In genomic region chr1:30058966-30059365, GRCh38 we compare ENCODE assay signal across 11 cellular contexts.
DNase-seq lines count a peak whose midpoint lies in the region; ATAC-seq and TF ChIP-seq lines count a peak whose summit lies in the region.
"Had no signal": no experiment of that assay in that cellular context is flagged by ENCODE, and none has a peak within 500 bp of the region (broad histone marks: within the 10 kb centered on the region; RNA-seq: fewer than 3 reads in every experiment).

No MANE protein-coding gene starts in this region.

- no peak for TF ChIP-seq POLR2A in prostate gland (IDR thresholded peaks at IDR 0.05)

- CTCF ChIA-PET in BJ (lab: Yijun Ruan, JAX), result interaction anchor here (1.2 kb wide), 2 partner anchors 23 to 822 kb away, joined by 3 read pairs; partner anchors contain the start of gene PTPRU

- H3K9me3 ChIP-seq in prostate gland, result no peaks in the 10 kb centered on the region
- H3K9me3 ChIP-seq: stomach had no signal

- intact Hi-C loops in prostate gland (cut with DNase I), result no loop called here

- ATAC-seq in GM21737 (IDR thresholded peaks at IDR 0.05; ENCODE audit: unreplicated experiment), result no peak

- peaks cover 1% of the 10 kb centered on the region for H3K27me3 ChIP-seq in BJ (ENCODE audit: control insufficient read depth, insufficient read depth, low read length)
- H3K27me3 ChIP-seq in prostate gland (replicated peaks; ENCODE audit: insufficient read depth), result peaks cover 2% of the 10 kb centered on the region

- DNase-seq in BJ (ENCODE audit: low read depth) (peak; percentile 72), LHCN-M2 (ENCODE audit: low read depth) (peak; percentile 7), brain pericyte (ENCODE audit: low read depth, low spot score) (peak; percentile 63), kidney glomerular epithelial cell (lab: John Stamatoyannopoulos, UW) (peak; percentile 71), medulla oblongata (ENCODE audit: extremely low spot score) (no peak), C1 segment of cervical spinal cord (lab: John Stamatoyannopoulos, UW) (no peak), prostate gland (ENCODE audit: low spot score) (no peak)
- DNase-seq: activated CD4-positive, alpha-beta T cell treated with anti-CD3 and anti-CD28 coated beads, Interleukin-2, amount 10 ng/mL, durations not matched to agents 7 days and 5 days; effector memory CD4-positive, alpha-beta T cell; stomach had no signal

- H3K4me3 ChIP-seq in BJ (ENCODE audit: low read depth, low read length), result no peak overlapping the region
- H3K4me3 ChIP-seq in prostate gland, result no peak overlapping the region
- H3K4me3 ChIP-seq: stomach had no signal

- H3K27ac ChIP-seq in prostate gland, result no peak overlapping the region
- H3K27ac ChIP-seq: stomach had no signal

- POLR2A ChIA-PET in BJ (lab: Charles Lee), result no interaction called here

- TF ChIP-seq CTCF in BJ (IDR thresholded peaks at IDR 0.05; ENCODE audit: insufficient read depth, low read depth, low read length) (no peak), prostate gland (IDR thresholded peaks at IDR 0.05) (no peak)

- WGBS in prostate gland, result 63% methylated on average over 4 of the region's 4 CpGs

- H3K4me1 ChIP-seq in prostate gland (replicated peaks), result no peaks in the 10 kb centered on the region
- H3K4me1 ChIP-seq: stomach had no signal

- H3K36me3 ChIP-seq in BJ (ENCODE audit: control insufficient read depth, insufficient read depth, low read length) (no peaks in the 10 kb centered on the region), prostate gland (no peaks in the 10 kb centered on the region)
- H3K36me3 ChIP-seq: stomach had no signal

Comparison
In these comparisons a context has a peak if more than half of its experiments do, and no peak if none do; other contexts are left out.
1. DNase-seq: peak in BJ (single experiment), LHCN-M2 (single experiment), brain pericyte (single experiment) and kidney glomerular epithelial cell (single experiment); none in medulla oblongata (single experiment), C1 segment of cervical spinal cord (0 of 14) and prostate gland (single experiment).